8 cellular contexts compared by ENCODE assay signal in the genomic region with DNA sequence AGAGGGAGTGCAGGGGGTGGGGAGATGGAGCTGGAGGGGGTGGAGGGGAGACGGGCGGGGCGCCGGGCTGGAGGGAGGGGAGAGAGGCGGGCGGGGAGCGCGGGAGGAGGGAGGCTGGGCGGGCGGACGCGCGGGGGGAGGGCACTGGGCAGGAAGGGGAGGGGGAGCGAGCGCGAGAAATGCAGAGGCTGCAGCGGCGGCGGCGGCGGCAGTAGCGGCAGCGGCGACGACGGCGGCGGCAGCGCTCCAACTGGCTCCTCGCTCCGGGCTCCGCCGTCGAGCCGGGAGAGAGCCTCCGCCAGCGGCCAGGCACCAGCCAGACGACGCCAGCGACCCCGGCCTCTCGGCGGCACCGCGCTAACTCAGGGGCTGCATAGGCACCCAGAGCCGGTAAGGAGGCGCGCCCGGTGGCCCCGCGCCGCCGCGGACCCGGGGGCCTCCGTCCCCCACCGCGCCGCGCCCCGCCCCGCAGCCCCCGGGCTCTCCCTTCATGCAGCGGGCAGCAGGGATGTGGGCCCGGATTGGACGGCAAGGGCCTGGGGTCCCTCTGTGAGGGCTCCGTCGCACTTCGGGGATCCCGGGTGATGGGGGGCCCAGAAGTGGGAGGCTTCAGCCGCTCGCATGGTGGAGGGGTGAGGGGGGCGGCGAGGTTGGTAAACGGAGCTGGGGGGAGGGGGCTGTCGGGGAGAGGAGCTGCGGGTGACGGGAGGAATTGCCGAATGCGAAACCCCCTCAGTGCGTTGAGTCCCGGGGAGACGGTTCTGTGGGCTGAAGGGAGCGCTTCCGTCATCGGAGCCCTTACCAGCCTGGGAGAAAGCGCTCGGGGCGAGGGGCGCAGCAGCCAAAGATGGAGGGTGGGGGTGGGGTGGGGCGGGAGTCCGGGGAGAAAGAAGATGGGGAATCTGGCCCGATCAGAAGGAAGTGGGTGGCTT. TPM values are rescaled to one million over a fixed set of nuclear protein-coding genes. Genes with fewer than 3 reads are reported as not detected.
A peak's percentile ranks its signal among the peaks of the same experiment; 100 is the strongest.
DNase-seq lines count a peak whose midpoint lies in the region; ATAC-seq and TF ChIP-seq lines count a peak whose summit lies in the region.

A gene with protein sequence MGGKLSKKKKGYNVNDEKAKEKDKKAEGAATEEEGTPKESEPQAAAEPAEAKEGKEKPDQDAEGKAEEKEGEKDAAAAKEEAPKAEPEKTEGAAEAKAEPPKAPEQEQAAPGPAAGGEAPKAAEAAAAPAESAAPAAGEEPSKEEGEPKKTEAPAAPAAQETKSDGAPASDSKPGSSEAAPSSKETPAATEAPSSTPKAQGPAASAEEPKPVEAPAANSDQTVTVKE (plus strand): TSS at position 211 of the 932 bp plus-strand sequence. CDS start 57,586 bp downstream, outside the sequence.

- H3K4me3 ChIP-seq in HL-60 (replicated peaks; ENCODE audit: insufficient read depth, low read length) (peak within 1 kb of the TSS; percentile 67), RWPE2 (ENCODE audit: severe bottlenecking) (peak within 1 kb of the TSS; percentile 100), breast epithelium (peak within 1 kb of the TSS; percentile 64 to 82 (median 64)), iPS-20b (ENCODE audit: low read length) (peak within 1 kb of the TSS; percentile 94), skeletal muscle cell (ENCODE audit: low read depth, low read length) (peak within 1 kb of the TSS; percentile 96)

- ATAC-seq in GM19467 (IDR thresholded peaks at IDR 0.05; ENCODE audit: unreplicated experiment) (peak; percentile 38), RWPE2 (ENCODE audit: low read depth) (peak; percentile 28)

- no peak for TF ChIP-seq POLR2A in breast epithelium (IDR thresholded peaks at IDR 0.05)

- DNase-seq in DMS 273 (lab: John Stamatoyannopoulos, UW; ENCODE audit: unreplicated experiment) (peak; percentile 90), HL-60 (ENCODE audit: low read depth in 1 of 2, low spot score in 1 of 2) (peak in 1 of 2 experiments; percentile 78), RWPE2 (ENCODE audit: low spot score) (peak; percentile 92), breast epithelium (ENCODE audit: low spot score in 2 of 2) (no peak), skeletal muscle cell (ENCODE audit: low read depth) (no peak), epidermal melanocyte (ENCODE audit: insufficient read length, low spot score) (no peak)

- H3K9ac ChIP-seq in iPS-20b (ENCODE audit: low read depth, low read length), result peak within 1 kb of the TSS; percentile 91

- H3K9me3 ChIP-seq in RWPE2 (ENCODE audit: severe bottlenecking), result no peaks in the 10 kb centered on the region
- H3K9me3 ChIP-seq in breast epithelium, result no peaks in the 10 kb centered on the region
- no peaks in the 10 kb centered on the region for H3K9me3 ChIP-seq in iPS-20b (ENCODE audit: insufficient read depth, low read depth, low read length)

- peaks cover 35% of the 10 kb centered on the region for H3K4me1 ChIP-seq in RWPE2 (ENCODE audit: insufficient read depth, poor library complexity, severe bottlenecking)
- H3K4me1 ChIP-seq in breast epithelium, result no peaks in the 10 kb centered on the region
- H3K4me1 ChIP-seq in iPS-20b (ENCODE audit: insufficient read depth, low read length), result peaks cover 35% of the 10 kb centered on the region

- peak within 1 kb of the TSS; percentile 77 for H3K27ac ChIP-seq in HL-60 (replicated peaks)
- H3K27ac ChIP-seq in RWPE2 (ENCODE audit: poor library complexity, severe bottlenecking), result peak within 1 kb of the TSS; percentile 70
- peak within 1 kb of the TSS; percentile 68 to 85 for H3K27ac ChIP-seq in breast epithelium
- H3K27ac ChIP-seq in iPS-20b (ENCODE audit: low read length), result no peak within 1 kb of the TSS

- intact Hi-C loops in breast epithelium (cut with DNase I; ENCODE audit: low total_unique reads), result no loop called here

- no peak for TF ChIP-seq CTCF in HL-60 (IDR thresholded peaks at IDR 0.05; ENCODE audit: insufficient read depth, low read length)
- TF ChIP-seq CTCF in RWPE2 (IDR thresholded peaks at IDR 0.05; ENCODE audit: poor library complexity, severe bottlenecking), result no peak
- no peak for TF ChIP-seq CTCF in breast epithelium (IDR thresholded peaks at IDR 0.05)

- H3K36me3 ChIP-seq in RWPE2 (ENCODE audit: low read depth), result peaks cover 35% of the 10 kb centered on the region
- H3K36me3 ChIP-seq in breast epithelium, result no peaks in the 10 kb centered on the region
- 0 out of 2 replicates have a peak, but pooled peaks cover 11% of the 10 kb centered on the region for H3K36me3 ChIP-seq in iPS-20b (ENCODE audit: insufficient read depth, low read depth, low read length)

- H3K27me3 ChIP-seq in HL-60 (ENCODE audit: insufficient read depth, poor library complexity, severe bottlenecking), result no peaks in the 10 kb centered on the region
- H3K27me3 ChIP-seq in RWPE2 (ENCODE audit: insufficient read depth, poor library complexity, severe bottlenecking), result no peaks in the 10 kb centered on the region
- H3K27me3 ChIP-seq in breast epithelium, result no peaks in the 10 kb centered on the region
- no peaks in the 10 kb centered on the region for H3K27me3 ChIP-seq in iPS-20b (ENCODE audit: insufficient read depth, low read length)

RNA-seq across cellular contexts. Expression of the gene that starts here (rescaled TPM):
- 10 to 100 TPM; 19.9 to 50.1 (median 34.9) TPM for total RNA-seq in breast epithelium

Comparison
In these comparisons a context has a peak if more than half of its experiments do, and no peak if none do; other contexts are left out.
1. DNase-seq: peak in DMS 273 (single experiment) and RWPE2 (single experiment); none in breast epithelium (0 of 2), skeletal muscle cell (single experiment) and epidermal melanocyte (single experiment).
2. Peak in every context shown above with its lines, with median percentiles within 50 percentile points of each other: H3K4me3 ChIP-seq.